Comparison of ENCODE assay signal across 1 cellular context in genomic region chr1:116418091-116418830, GRCh38.
TF ChIP-seq lines count a peak whose summit lies in the region.

No MANE protein-coding gene starts in this region.

TF ChIP-seq in HepG2, 621 proteins besides CTCF, POLR2A, EP300 and RAD21 (continued from another document and continues in another):
- peak; percentile 54; the same call in 1 of the 2 replicates for TF ChIP-seq THAP9 (CRISPR knock-in tag; IDR thresholded peaks at IDR 0.05; ENCODE audit: borderline replicate concordance)
- peak; percentile 73 for TF ChIP-seq ZNF18 (CRISPR knock-in tag; IDR thresholded peaks at IDR 0.05; ENCODE audit: insufficient replicate concordance)
- no peak for TF ChIP-seq SNAPC5 (CRISPR knock-in tag; IDR thresholded peaks at IDR 0.05; ENCODE audit: borderline replicate concordance)
- peak; percentile 94 for TF ChIP-seq BRD4 (CRISPR knock-in tag; IDR thresholded peaks at IDR 0.05)
- TF ChIP-seq ZHX2 (IDR thresholded peaks at IDR 0.05; ENCODE audit: low read depth): peak; percentile 79
- TF ChIP-seq ZHX2 (CRISPR knock-in tag; IDR thresholded peaks at IDR 0.05; ENCODE audit: borderline replicate concordance): no peak
- TF ChIP-seq ZNF792 (CRISPR knock-in tag; IDR thresholded peaks at IDR 0.05): peak; percentile 78; the same call in 1 of the 2 replicates
- peak; percentile 50 for TF ChIP-seq CCAR2 (optimal IDR thresholded peaks at IDR 0.05; ENCODE audit: low read depth, low read length)
- TF ChIP-seq ZBTB25 (CRISPR knock-in tag; IDR thresholded peaks at IDR 0.05): 0 out of 2 replicates have a peak, but pooled peaks have one; percentile 33
- peak; percentile 60; the same call in 1 of the 2 replicates for TF ChIP-seq ZNF777 (CRISPR knock-in tag; IDR thresholded peaks at IDR 0.05)
- no peak for TF ChIP-seq GRHL1 (CRISPR knock-in tag; conservative IDR thresholded peaks at IDR 0.05)
- TF ChIP-seq PRMT3 (CRISPR knock-in tag; IDR thresholded peaks at IDR 0.05; ENCODE audit: borderline replicate concordance, low read depth): no peak
- peak; percentile 63; the same call in 1 of the 2 replicates for TF ChIP-seq ZNF124 (CRISPR knock-in tag; IDR thresholded peaks at IDR 0.05)
- TF ChIP-seq ZZZ3 (CRISPR knock-in tag; IDR thresholded peaks at IDR 0.05; ENCODE audit: borderline replicate concordance): peak; percentile 94; the same call in 1 of the 2 replicates
- TF ChIP-seq ZFP91 (CRISPR knock-in tag; IDR thresholded peaks at IDR 0.05; ENCODE audit: borderline replicate concordance): peak; percentile 87
- peak; percentile 84 for TF ChIP-seq KDM5A (IDR thresholded peaks at IDR 0.05; ENCODE audit: borderline replicate concordance, low read length)
- peak; percentile 56; the same call in 1 of the 2 replicates for TF ChIP-seq TFAP4 (IDR thresholded peaks at IDR 0.05; ENCODE audit: borderline replicate concordance, low read depth)
- peak; percentile 62; the same call in 1 of the 2 replicates for TF ChIP-seq ISL2 (CRISPR knock-in tag; IDR thresholded peaks at IDR 0.05)
- TF ChIP-seq ZNF816 (CRISPR knock-in tag; IDR thresholded peaks at IDR 0.05; ENCODE audit: borderline replicate concordance): 0 out of 2 replicates have a peak, but pooled peaks have one; percentile 44
- TF ChIP-seq SPEN (CRISPR knock-in tag; IDR thresholded peaks at IDR 0.05; ENCODE audit: low read depth): peak; percentile 99
- no peak for TF ChIP-seq REXO4 (CRISPR knock-in tag; IDR thresholded peaks at IDR 0.05; ENCODE audit: borderline replicate concordance)
- TF ChIP-seq ARHGAP35 (CRISPR knock-in tag; IDR thresholded peaks at IDR 0.05; ENCODE audit: borderline replicate concordance): 0 out of 2 replicates have a peak, but pooled peaks have one; percentile 80
- TF ChIP-seq THAP11 (CRISPR knock-in tag; IDR thresholded peaks at IDR 0.05): peak; percentile 90
- peak; percentile 93 for TF ChIP-seq ELF1 (CRISPR knock-in tag; IDR thresholded peaks at IDR 0.05)
- peak; percentile 98 for TF ChIP-seq ZNF770 (CRISPR knock-in tag; IDR thresholded peaks at IDR 0.05)
- TF ChIP-seq ZBTB7B (CRISPR knock-in tag; IDR thresholded peaks at IDR 0.05): peak; percentile 90
- 0 out of 2 replicates have a peak, but pooled peaks have one; percentile 74 for TF ChIP-seq NKX3-1 (CRISPR knock-in tag; IDR thresholded peaks at IDR 0.05)
- peak; percentile 78; the same call in 1 of the 2 replicates for TF ChIP-seq ZNF670 (CRISPR knock-in tag; IDR thresholded peaks at IDR 0.05; ENCODE audit: borderline replicate concordance)
- 0 out of 2 replicates have a peak, but pooled peaks have one; percentile 47 for TF ChIP-seq ZNF503 (CRISPR knock-in tag; IDR thresholded peaks at IDR 0.05)
- peak; percentile 69 for TF ChIP-seq HNRNPLL (IDR thresholded peaks at IDR 0.05; ENCODE audit: low read depth, low read length, poor library complexity, severe bottlenecking)
- peak; percentile 90 for TF ChIP-seq DNMT1 (CRISPR knock-in tag; IDR thresholded peaks at IDR 0.05)
- no peak for TF ChIP-seq SUZ12 (IDR thresholded peaks at IDR 0.05; ENCODE audit: low read depth, low read length)
